Comparison of ENCODE assay signal across 1 cellular context in the genomic region with DNA sequence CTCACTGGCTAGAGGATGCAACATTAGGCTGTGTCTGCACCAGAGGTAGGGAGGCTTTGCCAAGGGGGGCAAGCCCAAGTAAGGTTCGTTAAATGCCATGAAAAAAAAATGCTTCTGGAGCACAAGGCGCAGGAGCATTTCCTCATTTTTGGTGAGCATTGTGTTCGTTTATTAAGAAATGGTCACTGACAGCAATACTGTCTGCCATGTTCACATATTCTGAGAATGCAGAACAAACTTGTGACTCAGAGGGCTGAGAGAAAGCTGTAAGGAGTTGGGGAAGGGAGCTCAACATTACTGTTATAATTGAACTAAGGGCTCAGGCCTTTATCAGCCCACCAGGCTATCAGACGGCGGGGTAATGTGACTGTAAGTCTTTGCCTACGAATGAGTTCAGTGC.
TF ChIP-seq lines count a peak whose summit lies in the region.

No MANE protein-coding gene starts in this region.

TF ChIP-seq in H1, 55 proteins besides CTCF, POLR2A, EP300 and RAD21 (continued from another document):
- TF ChIP-seq, protein P1, sequence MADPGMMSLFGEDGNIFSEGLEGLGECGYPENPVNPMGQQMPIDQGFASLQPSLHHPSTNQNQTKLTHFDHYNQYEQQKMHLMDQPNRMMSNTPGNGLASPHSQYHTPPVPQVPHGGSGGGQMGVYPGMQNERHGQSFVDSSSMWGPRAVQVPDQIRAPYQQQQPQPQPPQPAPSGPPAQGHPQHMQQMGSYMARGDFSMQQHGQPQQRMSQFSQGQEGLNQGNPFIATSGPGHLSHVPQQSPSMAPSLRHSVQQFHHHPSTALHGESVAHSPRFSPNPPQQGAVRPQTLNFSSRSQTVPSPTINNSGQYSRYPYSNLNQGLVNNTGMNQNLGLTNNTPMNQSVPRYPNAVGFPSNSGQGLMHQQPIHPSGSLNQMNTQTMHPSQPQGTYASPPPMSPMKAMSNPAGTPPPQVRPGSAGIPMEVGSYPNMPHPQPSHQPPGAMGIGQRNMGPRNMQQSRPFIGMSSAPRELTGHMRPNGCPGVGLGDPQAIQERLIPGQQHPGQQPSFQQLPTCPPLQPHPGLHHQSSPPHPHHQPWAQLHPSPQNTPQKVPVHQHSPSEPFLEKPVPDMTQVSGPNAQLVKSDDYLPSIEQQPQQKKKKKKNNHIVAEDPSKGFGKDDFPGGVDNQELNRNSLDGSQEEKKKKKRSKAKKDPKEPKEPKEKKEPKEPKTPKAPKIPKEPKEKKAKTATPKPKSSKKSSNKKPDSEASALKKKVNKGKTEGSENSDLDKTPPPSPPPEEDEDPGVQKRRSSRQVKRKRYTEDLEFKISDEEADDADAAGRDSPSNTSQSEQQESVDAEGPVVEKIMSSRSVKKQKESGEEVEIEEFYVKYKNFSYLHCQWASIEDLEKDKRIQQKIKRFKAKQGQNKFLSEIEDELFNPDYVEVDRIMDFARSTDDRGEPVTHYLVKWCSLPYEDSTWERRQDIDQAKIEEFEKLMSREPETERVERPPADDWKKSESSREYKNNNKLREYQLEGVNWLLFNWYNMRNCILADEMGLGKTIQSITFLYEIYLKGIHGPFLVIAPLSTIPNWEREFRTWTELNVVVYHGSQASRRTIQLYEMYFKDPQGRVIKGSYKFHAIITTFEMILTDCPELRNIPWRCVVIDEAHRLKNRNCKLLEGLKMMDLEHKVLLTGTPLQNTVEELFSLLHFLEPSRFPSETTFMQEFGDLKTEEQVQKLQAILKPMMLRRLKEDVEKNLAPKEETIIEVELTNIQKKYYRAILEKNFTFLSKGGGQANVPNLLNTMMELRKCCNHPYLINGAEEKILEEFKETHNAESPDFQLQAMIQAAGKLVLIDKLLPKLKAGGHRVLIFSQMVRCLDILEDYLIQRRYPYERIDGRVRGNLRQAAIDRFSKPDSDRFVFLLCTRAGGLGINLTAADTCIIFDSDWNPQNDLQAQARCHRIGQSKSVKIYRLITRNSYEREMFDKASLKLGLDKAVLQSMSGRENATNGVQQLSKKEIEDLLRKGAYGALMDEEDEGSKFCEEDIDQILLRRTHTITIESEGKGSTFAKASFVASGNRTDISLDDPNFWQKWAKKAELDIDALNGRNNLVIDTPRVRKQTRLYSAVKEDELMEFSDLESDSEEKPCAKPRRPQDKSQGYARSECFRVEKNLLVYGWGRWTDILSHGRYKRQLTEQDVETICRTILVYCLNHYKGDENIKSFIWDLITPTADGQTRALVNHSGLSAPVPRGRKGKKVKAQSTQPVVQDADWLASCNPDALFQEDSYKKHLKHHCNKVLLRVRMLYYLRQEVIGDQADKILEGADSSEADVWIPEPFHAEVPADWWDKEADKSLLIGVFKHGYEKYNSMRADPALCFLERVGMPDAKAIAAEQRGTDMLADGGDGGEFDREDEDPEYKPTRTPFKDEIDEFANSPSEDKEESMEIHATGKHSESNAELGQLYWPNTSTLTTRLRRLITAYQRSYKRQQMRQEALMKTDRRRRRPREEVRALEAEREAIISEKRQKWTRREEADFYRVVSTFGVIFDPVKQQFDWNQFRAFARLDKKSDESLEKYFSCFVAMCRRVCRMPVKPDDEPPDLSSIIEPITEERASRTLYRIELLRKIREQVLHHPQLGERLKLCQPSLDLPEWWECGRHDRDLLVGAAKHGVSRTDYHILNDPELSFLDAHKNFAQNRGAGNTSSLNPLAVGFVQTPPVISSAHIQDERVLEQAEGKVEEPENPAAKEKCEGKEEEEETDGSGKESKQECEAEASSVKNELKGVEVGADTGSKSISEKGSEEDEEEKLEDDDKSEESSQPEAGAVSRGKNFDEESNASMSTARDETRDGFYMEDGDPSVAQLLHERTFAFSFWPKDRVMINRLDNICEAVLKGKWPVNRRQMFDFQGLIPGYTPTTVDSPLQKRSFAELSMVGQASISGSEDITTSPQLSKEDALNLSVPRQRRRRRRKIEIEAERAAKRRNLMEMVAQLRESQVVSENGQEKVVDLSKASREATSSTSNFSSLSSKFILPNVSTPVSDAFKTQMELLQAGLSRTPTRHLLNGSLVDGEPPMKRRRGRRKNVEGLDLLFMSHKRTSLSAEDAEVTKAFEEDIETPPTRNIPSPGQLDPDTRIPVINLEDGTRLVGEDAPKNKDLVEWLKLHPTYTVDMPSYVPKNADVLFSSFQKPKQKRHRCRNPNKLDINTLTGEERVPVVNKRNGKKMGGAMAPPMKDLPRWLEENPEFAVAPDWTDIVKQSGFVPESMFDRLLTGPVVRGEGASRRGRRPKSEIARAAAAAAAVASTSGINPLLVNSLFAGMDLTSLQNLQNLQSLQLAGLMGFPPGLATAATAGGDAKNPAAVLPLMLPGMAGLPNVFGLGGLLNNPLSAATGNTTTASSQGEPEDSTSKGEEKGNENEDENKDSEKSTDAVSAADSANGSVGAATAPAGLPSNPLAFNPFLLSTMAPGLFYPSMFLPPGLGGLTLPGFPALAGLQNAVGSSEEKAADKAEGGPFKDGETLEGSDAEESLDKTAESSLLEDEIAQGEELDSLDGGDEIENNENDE (IDR thresholded peaks at IDR 0.05; ENCODE audit: insufficient replicate concordance, low read length): no peak
- TF ChIP-seq ASH2L (IDR thresholded peaks at IDR 0.05; ENCODE audit: low read length) (no peak), KDM4A (IDR thresholded peaks at IDR 0.05; ENCODE audit: low read depth, low read length, severe bottlenecking) (no peak), SRF (IDR thresholded peaks at IDR 0.05; ENCODE audit: low read depth, low read length) (no peak), KDM5A (IDR thresholded peaks at IDR 0.05; ENCODE audit: low read length) (no peak), GTF2F1 (IDR thresholded peaks at IDR 0.05; ENCODE audit: borderline replicate concordance, low read depth, low read length) (no peak), POLR2AphosphoS5 (IDR thresholded peaks at IDR 0.05; ENCODE audit: low read depth, low read length) (no peak)
